In genomic region chr15:37137221-37137620, GRCh38 we compare ENCODE assay signal across 35 cellular contexts. TPM values are rescaled to one million over a fixed set of nuclear protein-coding genes. Genes with fewer than 3 reads are reported as not detected.
"Had no signal": no experiment of that assay in that cellular context is flagged by ENCODE, and none has a peak within 500 bp of the region (broad histone marks: within the 10 kb centered on the region; RNA-seq: fewer than 3 reads in every experiment).

No MANE protein-coding gene starts in this region.

- H3K4me1 ChIP-seq: Peyer's patch, SJSA1 had no signal

- H3K36me3 ChIP-seq: brain microvascular endothelial cell, Peyer's patch, SJSA1 had no signal

- H3K4me3 ChIP-seq: Peyer's patch, SJSA1 had no signal

- H3K9me3 ChIP-seq: Peyer's patch, SJSA1 had no signal

- ATAC-seq: activated naive CD4-positive, alpha-beta T cell treated with anti-CD3 and anti-CD28 coated beads, Interleukin-2, amount 50 U/mL, for 72 hours; activated T-cell treated with anti-CD3 and anti-CD28 coated beads, Interleukin-2, amount 50 U/mL, for 4 hours; PC-3 had no signal

- H3K27me3 ChIP-seq: brain microvascular endothelial cell, Peyer's patch had no signal

- DNase-seq: activated B cell treated with CpG ODN at 0.5 μM for 24 hours; activated CD4-positive, alpha-beta memory T cell treated with anti-CD3 and anti-CD28 coated beads for 36 hours; activated CD4-positive, alpha-beta T cell treated with anti-CD3 and anti-CD28 coated beads for 4 hours; activated CD4-positive, alpha-beta T cell treated with anti-CD3 and anti-CD28 coated beads, Interleukin-2, amount 50 U/mL, for 1 hour; activated CD4-positive, CD25-positive, alpha-beta regulatory T cell treated with anti-CD3 and anti-CD28 coated beads, Interleukin-2, amount 50 U/mL, for 72 hours; activated CD8-positive, alpha-beta memory T cell treated with anti-CD3 and anti-CD28 coated beads, Interleukin-2, amount 50 U/mL, for 4 hours; activated gamma-delta T cell treated with Interleukin-2 at 50 U/mL for 16 hours; activated naive CD4-positive, alpha-beta T cell treated with anti-CD3 and anti-CD28 coated beads for 36 hours; activated T-cell treated with anti-CD3 and anti-CD28 coated beads for 4 hours; activated T-cell treated with anti-CD3 and anti-CD28 coated beads, Interleukin-2, amount 50 U/mL, for 4 hours; amniotic stem cell; aorta; brain microvascular endothelial cell; Karpas-422; KBM-7; NCI-H1092; NCI-H1436 treated with DMSO at 0.1 percent for 48 hours; NCI-H1694 treated with DMSO at 0.1 percent for 48 hours; NCI-H2029; NCI-H510A; NCI-H526; NCI-H748 treated with DMSO at 0.1 percent for 48 hours; NK-92 treated with Interleukin-12 subunit alpha and Interleukin-12 subunit beta, amount 100 ng/mL, for 24 hours; Peyer's patch; RPMI8226; SHP77 treated with DMSO at 0.1 percent for 48 hours; SW 1271; T-helper 1 cell; T-helper 2 cell; T-helper 9 cell had no signal

- H3K27ac ChIP-seq: brain microvascular endothelial cell, Peyer's patch, SJSA1, VCaP had no signal

RNA-seq across cellular contexts. Expression of gene MEIS2, which starts 36.9 kb away (rescaled TPM):
- total RNA-seq: activated CD4-positive, alpha-beta memory T cell treated with anti-CD3 and anti-CD28 coated beads for 36 hours; activated naive CD4-positive, alpha-beta T cell treated with anti-CD3 and anti-CD28 coated beads for 36 hours; activated T-helper 1 cell treated with anti-CD3 and anti-CD28 coated beads, Interleukin-12 subunit alpha, Interleukin-12 subunit beta, Interleukin-2, Interleukin-4 antibody, amounts not matched to agents 30 ng/mL and 10 ng/mL and 1 ng/mL, durations not matched to agents 14 hours and 24 hours and 36 hours had no signal
